In genomic region chr9:136412912-136413420, GRCh38 we compare ENCODE assay signal across 1 cellular context.
TF ChIP-seq lines count a peak whose summit lies in the region.

No MANE protein-coding gene starts in this region.

TF ChIP-seq in SK-N-SH treated with all-trans-retinoic acid at 6 μM for 48 hours, 23 proteins besides CTCF, POLR2A, EP300 and RAD21 (continued from another document):
- TF ChIP-seq, protein P1, sequence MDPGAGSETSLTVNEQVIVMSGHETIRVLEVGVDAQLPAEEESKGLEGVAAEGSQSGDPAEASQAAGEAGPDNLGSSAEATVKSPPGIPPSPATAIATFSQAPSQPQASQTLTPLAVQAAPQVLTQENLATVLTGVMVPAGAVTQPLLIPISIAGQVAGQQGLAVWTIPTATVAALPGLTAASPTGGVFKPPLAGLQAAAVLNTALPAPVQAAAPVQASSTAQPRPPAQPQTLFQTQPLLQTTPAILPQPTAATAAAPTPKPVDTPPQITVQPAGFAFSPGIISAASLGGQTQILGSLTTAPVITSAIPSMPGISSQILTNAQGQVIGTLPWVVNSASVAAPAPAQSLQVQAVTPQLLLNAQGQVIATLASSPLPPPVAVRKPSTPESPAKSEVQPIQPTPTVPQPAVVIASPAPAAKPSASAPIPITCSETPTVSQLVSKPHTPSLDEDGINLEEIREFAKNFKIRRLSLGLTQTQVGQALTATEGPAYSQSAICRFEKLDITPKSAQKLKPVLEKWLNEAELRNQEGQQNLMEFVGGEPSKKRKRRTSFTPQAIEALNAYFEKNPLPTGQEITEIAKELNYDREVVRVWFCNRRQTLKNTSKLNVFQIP (CRISPR knock-in tag; IDR thresholded peaks at IDR 0.05; ENCODE audit: borderline replicate concordance, low read depth), result no peak
- TF ChIP-seq ZNF8 (CRISPR knock-in tag; IDR thresholded peaks at IDR 0.05), result no peak
- TF ChIP-seq ZFP3 (CRISPR knock-in tag; IDR thresholded peaks at IDR 0.05), result no peak
- no peak for TF ChIP-seq RARB (CRISPR knock-in tag; IDR thresholded peaks at IDR 0.05)
- TF ChIP-seq ARNTL (CRISPR knock-in tag; IDR thresholded peaks at IDR 0.05; ENCODE audit: borderline replicate concordance, low read depth), result no peak
- no peak for TF ChIP-seq ZFP30 (CRISPR knock-in tag; IDR thresholded peaks at IDR 0.05)
- no peak for TF ChIP-seq PPARA (CRISPR knock-in tag; IDR thresholded peaks at IDR 0.05; ENCODE audit: borderline replicate concordance)
- no peak for TF ChIP-seq CSDC2 (CRISPR knock-in tag; IDR thresholded peaks at IDR 0.05)
- TF ChIP-seq GLIS3 (CRISPR knock-in tag; IDR thresholded peaks at IDR 0.05), result no peak
- no peak for TF ChIP-seq TOX (CRISPR knock-in tag; IDR thresholded peaks at IDR 0.05; ENCODE audit: borderline replicate concordance)
- TF ChIP-seq, protein P2, sequence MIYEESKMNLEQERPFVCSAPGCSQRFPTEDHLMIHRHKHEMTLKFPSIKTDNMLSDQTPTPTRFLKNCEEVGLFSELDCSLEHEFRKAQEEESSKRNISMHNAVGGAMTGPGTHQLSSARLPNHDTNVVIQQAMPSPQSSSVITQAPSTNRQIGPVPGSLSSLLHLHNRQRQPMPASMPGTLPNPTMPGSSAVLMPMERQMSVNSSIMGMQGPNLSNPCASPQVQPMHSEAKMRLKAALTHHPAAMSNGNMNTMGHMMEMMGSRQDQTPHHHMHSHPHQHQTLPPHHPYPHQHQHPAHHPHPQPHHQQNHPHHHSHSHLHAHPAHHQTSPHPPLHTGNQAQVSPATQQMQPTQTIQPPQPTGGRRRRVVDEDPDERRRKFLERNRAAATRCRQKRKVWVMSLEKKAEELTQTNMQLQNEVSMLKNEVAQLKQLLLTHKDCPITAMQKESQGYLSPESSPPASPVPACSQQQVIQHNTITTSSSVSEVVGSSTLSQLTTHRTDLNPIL (CRISPR knock-in tag; IDR thresholded peaks at IDR 0.05; ENCODE audit: low read depth), result no peak
- no peak for TF ChIP-seq ESRRG (CRISPR knock-in tag; IDR thresholded peaks at IDR 0.05)
- no peak for TF ChIP-seq ZNF70 (CRISPR knock-in tag; IDR thresholded peaks at IDR 0.05)
